In the genomic region with DNA sequence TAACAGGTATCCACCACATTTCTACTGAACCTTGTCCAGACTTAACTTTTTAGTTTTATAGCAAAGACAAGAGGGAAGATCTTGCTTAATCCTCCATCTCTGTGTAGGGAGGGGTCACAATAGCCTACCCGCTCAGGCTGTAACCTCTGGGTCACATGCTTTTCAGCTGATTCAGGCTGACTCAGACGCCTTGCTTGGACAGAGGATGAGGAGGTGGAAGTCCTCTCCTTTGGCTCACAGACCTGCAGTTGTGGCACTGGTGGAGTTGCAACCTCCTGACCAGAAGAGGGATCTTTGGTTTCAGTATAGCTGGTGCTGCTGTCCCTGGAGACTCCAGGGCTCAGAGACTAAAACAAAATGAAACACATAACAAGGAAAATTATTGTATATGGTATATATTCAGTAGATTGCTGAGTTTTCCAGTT, we compare ENCODE assay signal across 10 cellular contexts. TPM values are rescaled to one million over a fixed set of nuclear protein-coding genes. Genes with fewer than 3 reads are reported as not detected.
DNase-seq lines count a peak whose midpoint lies in the region; ATAC-seq, FAIRE-seq and TF ChIP-seq lines count a peak whose summit lies in the region.
"Had no signal": no experiment of that assay in that cellular context is flagged by ENCODE, and none has a peak within 500 bp of the region (broad histone marks: within the 10 kb centered on the region; RNA-seq: fewer than 3 reads in every experiment).

No MANE protein-coding gene starts in this region.

- RAD21 ChIA-PET in HCT116 (lab: Charles Lee; ENCODE audit: low non-redundant PET in 1 of 2, low total read pairs in 2 of 2, uncharacterized antibody in 2 of 2, unreplicated experiment in 2 of 2), result no interaction called here

- peaks cover 35% of the 10 kb centered on the region for H3K36me3 Mint-ChIP-seq in stimulated activated memory B cell treated with anti-CD40 and anti-IgM and Interleukin-4, amounts not matched to agents 10 μg/mL and 1 μg/mL and 100 μg/mL, for 72 hours

- no peaks in the 10 kb centered on the region for H3K9me2 ChIP-seq in HCT116 (ENCODE audit: insufficient read depth)

- peak overlapping the region; percentile 46; the same call in 1 of the 2 replicates for H3K27ac ChIP-seq in HCT116 (ENCODE audit: low read depth, low read length)
- H3K27ac ChIP-seq in K562 (ENCODE audit: extremely low read depth, low read depth, low read length), result peak overlapping the region; percentile 71

- TF ChIP-seq CTCF in HCT116 (IDR thresholded peaks at IDR 0.05 in 2 of 3, conservative IDR thresholded peaks at IDR 0.05 in 1 of 3; ENCODE audit: borderline replicate concordance in 1 of 3, insufficient read depth in 1 of 3, low read depth in 2 of 3, low read length in 2 of 3) (no peak), K562 (IDR thresholded peaks at IDR 0.05 in 2 of 3, conservative IDR thresholded peaks at IDR 0.05 in 1 of 3; ENCODE audit: insufficient read depth in 2 of 3, low read depth in 1 of 3, low read length in 3 of 3) (peak in 1 of 3 experiments; percentile 27; a peak in 1 of 6 replicates)

- H4K20me1 ChIP-seq in HCT116 (ENCODE audit: insufficient read depth) (no peaks in the 10 kb centered on the region), K562 (replicated peaks; ENCODE audit: control insufficient read depth, insufficient read depth, low read length) (no peaks in the 10 kb centered on the region)

- H3K27me3 ChIP-seq in HCT116 (ENCODE audit: insufficient read depth, low read length) (no peaks in the 10 kb centered on the region), K562 (ENCODE audit: control insufficient read depth in 2 of 2, insufficient read depth in 2 of 2, low read length in 2 of 2) (no peaks in the 10 kb centered on the region)

- H3K4me3 ChIP-seq in HCT116 (replicated peaks in 1 of 2; ENCODE audit: low read depth in 1 of 2, low read length in 2 of 2) (no peak overlapping the region), K562 (no peak overlapping the region)

- H3K4me1 Mint-ChIP-seq in stimulated activated memory B cell treated with anti-CD40 and anti-IgM and Interleukin-4, amounts not matched to agents 10 μg/mL and 1 μg/mL and 100 μg/mL, for 72 hours, result peaks cover 7% of the 10 kb centered on the region

- no peak for TF ChIP-seq RAD21 in HCT116 (IDR thresholded peaks at IDR 0.05; ENCODE audit: low read depth)
- peak in 1 of 2 experiments; percentile 48; a peak in 3 of 4 replicates for TF ChIP-seq RAD21 in K562 (CRISPR knock-in tag; conservative IDR thresholded peaks at IDR 0.05 in 1 of 2, IDR thresholded peaks at IDR 0.05 in 1 of 2)

- intact Hi-C loops in HCT116 (cut with micrococcal nuclease) (no loop called here), K562 (cut with micrococcal nuclease) (loop anchor here (2.0 kb wide), 1 partner anchor 16 kb away; a partner anchor contains a TSS)

- H3K27ac Mint-ChIP-seq in stimulated activated memory B cell treated with anti-CD40 and anti-IgM and Interleukin-4, amounts not matched to agents 10 μg/mL and 1 μg/mL and 100 μg/mL, for 72 hours, result peak overlapping the region; percentile 4

- no peaks in the 10 kb centered on the region for H3K9me3 ChIP-seq in HCT116 (ENCODE audit: control insufficient read depth in 1 of 2, insufficient read depth in 1 of 2, low read depth in 1 of 2, low read length in 2 of 2)
- H3K9me3 ChIP-seq in K562 (replicated peaks; ENCODE audit: control insufficient read depth, insufficient read depth, low read depth, low read length), result no peaks in the 10 kb centered on the region

- H3K4me2 ChIP-seq in HCT116 (ENCODE audit: low read length), result peak overlapping the region; percentile 45
- peak overlapping the region; percentile 42; the same call in 1 of the 2 replicates for H3K4me2 ChIP-seq in K562 (ENCODE audit: insufficient read depth, low read length)

- peak; percentile 62; the same call in 1 of the 2 replicates for TF ChIP-seq EP300 in K562 (IDR thresholded peaks at IDR 0.05; ENCODE audit: low read length)

- H3K9ac ChIP-seq in HCT116 (ENCODE audit: low read length) (peak overlapping the region; percentile 3), K562 (ENCODE audit: insufficient read depth in 1 of 2, low read depth in 2 of 2, low read length in 2 of 2) (peak overlapping the region; percentile 0 to 38; a peak in 3 of 4 replicates)

- H3K79me2 ChIP-seq in HCT116 (ENCODE audit: insufficient read depth, low read length) (peaks cover 21% of the 10 kb centered on the region; the same call in 1 of the 2 replicates), K562 (ENCODE audit: control insufficient read depth, insufficient read depth, low read length) (peaks cover 11% of the 10 kb centered on the region; the same call in 2 of the 3 replicates)

- H3K27me3 Mint-ChIP-seq in stimulated activated memory B cell treated with anti-CD40 and anti-IgM and Interleukin-4, amounts not matched to agents 10 μg/mL and 1 μg/mL and 100 μg/mL, for 72 hours, result no peaks in the 10 kb centered on the region

- H3K9me1 ChIP-seq in K562 (ENCODE audit: control insufficient read depth, insufficient read depth, low read length), result no peaks in the 10 kb centered on the region

- no peak overlapping the region for H2AFZ ChIP-seq in HCT116 (ENCODE audit: low read depth, low read length, poor library complexity, severe bottlenecking)
- no peak overlapping the region for H2AFZ ChIP-seq in K562 (ENCODE audit: low read depth, low read length)

- peak; percentile 93 for ATAC-seq in HCT116
- ATAC-seq in K562, result peak; percentile 99
- ATAC-seq in stimulated activated memory B cell treated with anti-CD40 and anti-IgM and Interleukin-4, amounts not matched to agents 10 μg/mL and 1 μg/mL and 100 μg/mL, for 72 hours, result peak; percentile 65
- no peak for ATAC-seq in GM21367 (IDR thresholded peaks at IDR 0.05; ENCODE audit: unreplicated experiment)
- ATAC-seq in GM18517 (IDR thresholded peaks at IDR 0.05; ENCODE audit: unreplicated experiment), result no peak
- no peak for ATAC-seq in GM18907 (IDR thresholded peaks at IDR 0.05; ENCODE audit: unreplicated experiment)

- DNase-seq in HCT116 (ENCODE audit: low read depth, low spot score), result no peak
- peak in 3 of 4 experiments; percentile 44 to 90 (median 74) for DNase-seq in K562 (ENCODE audit: extremely low read depth in 1 of 4, low spot score in 3 of 4)
- peak; percentile 93 for DNase-seq in islet precursor cell
- no peak for DNase-seq in T1000 (lab: John Stamatoyannopoulos, UW)
- DNase-seq: NCI-H524 had no signal

- BruUV-seq in HCT116 (replicated peaks; lab: Mats Ljungman, UMichigan) (no TSS peak), K562 (replicated peaks; lab: Mats Ljungman, UMichigan) (no TSS peak)

- in situ Hi-C loops in K562 (cut with MboI), result no loop called here

- WGBS in K562 (ENCODE audit: insufficient coverage, low coverage, missing lambda C conversion rate), result 4% methylated on average over 2 of the region's 2 CpGs

- peak; percentile 99 for FAIRE-seq in K562 (lab: Jason Lieb, UNC)

- H3K4me3 Mint-ChIP-seq in stimulated activated memory B cell treated with anti-CD40 and anti-IgM and Interleukin-4, amounts not matched to agents 10 μg/mL and 1 μg/mL and 100 μg/mL, for 72 hours, result no peak overlapping the region

- POLR2A ChIA-PET in HCT116 (lab: Charles Lee) (interaction anchor here (1.5 to 2.9 kb wide), 2 partner anchors 10 to 16 kb away, joined by 5 to 19 read pairs; a partner anchor contains a TSS), K562 (lab: Yijun Ruan, JAX) (interaction anchor here (0.6 to 5.1 kb wide), 7 partner anchors 10 to 194 kb away, joined by 3 to 34 read pairs (median 8); a partner anchor contains a TSS)

- H3K4me1 ChIP-seq in HCT116 (ENCODE audit: control insufficient read depth in 1 of 2, insufficient read depth in 2 of 2, low read length in 2 of 2) (peaks cover 13 to 42% of the 10 kb centered on the region in 2 experiments), K562 (replicated peaks in 1 of 2; ENCODE audit: control insufficient read depth in 2 of 2, insufficient read depth in 2 of 2, low read length in 2 of 2) (peaks cover 6 to 28% of the 10 kb centered on the region in 2 experiments; a peak in 3 of 5 replicates)

- H3K36me3 ChIP-seq in HCT116 (ENCODE audit: control insufficient read depth in 1 of 2, insufficient read depth in 2 of 2, low read length in 2 of 2) (peaks cover 66 to 67% of the 10 kb centered on the region in 2 experiments), K562 (ENCODE audit: control insufficient read depth, insufficient read depth, low read length) (peaks cover 97% of the 10 kb centered on the region)

- no peaks in the 10 kb centered on the region for H3K9me3 Mint-ChIP-seq in stimulated activated memory B cell treated with anti-CD40 and anti-IgM and Interleukin-4, amounts not matched to agents 10 μg/mL and 1 μg/mL and 100 μg/mL, for 72 hours

- no peak for TF ChIP-seq POLR2A in HCT116 (IDR thresholded peaks at IDR 0.05; ENCODE audit: borderline replicate concordance, extremely low read depth, insufficient read depth, insufficient read length)
- TF ChIP-seq POLR2A in K562 (conservative IDR thresholded peaks at IDR 0.05), result no peak

- CTCF ChIA-PET in HCT116 (lab: Charles Lee), result interaction anchor here (1.1 to 3.6 kb wide), 5 partner anchors 10 to 30 kb away, joined by 3 to 51 read pairs (median 21); a partner anchor contains a TSS
- CTCF ChIA-PET in K562 (lab: Yijun Ruan, JAX; ENCODE audit: low intra/inter-chr PET ratio), result interaction anchor here (0.5 to 3.2 kb wide), 3 partner anchors 10 to 708 kb away, joined by 3 to 25 read pairs (median 5); no protein-coding TSS in a partner anchor

RNA-seq across cellular contexts. Expression of a gene that starts 16.2 kb away (rescaled TPM):
- total RNA-seq in HCT116 (2021; ENCODE audit: unreplicated experiment), result 179 TPM
- polyA plus RNA-seq in HCT116 (2012), result 96.6 and 113 TPM in 2 replicates
- 555 and 556 TPM in 2 replicates for total RNA-seq in K562 (2011; cell fraction: chromatin; rRNA removed; ENCODE audit: low replicate concordance)
- 273 and 282 TPM in 2 replicates for total RNA-seq in K562 (2011; cell fraction: nucleolus; rRNA removed)
- total RNA-seq in K562 (2011; cell fraction: nucleoplasm; rRNA removed), result 463 and 596 TPM in 2 replicates
- 121 and 145 TPM in 2 replicates for total RNA-seq in K562 (2014; rRNA removed)
- total RNA-seq in K562 (2014; rRNA removed; fragmentation: Illumina TruSeq; extraction: Trizol), result 110 and 123 TPM in 2 replicates
- total RNA-seq in K562 (2015; rRNA removed; fragmentation: Illumina TruSeq; extraction: Trizol), result 141 and 147 TPM in 2 replicates
- 151 and 163 TPM in 2 replicates for total RNA-seq in K562 (2021)
- 129 and 157 TPM in 2 replicates for polyA plus RNA-seq in K562 (2011; rRNA removed)
- 70.8 and 83.1 TPM in 2 replicates for polyA plus RNA-seq in K562 (2011; cell fraction: cytosol; rRNA removed)
- 696 and 714 TPM in 2 replicates for polyA plus RNA-seq in K562 (2011; cell fraction: nucleus; rRNA removed)
- 121 and 135 TPM in 2 replicates for polyA plus RNA-seq in K562 (2012)
- 180 and 196 TPM in 2 replicates for polyA plus RNA-seq in K562 (2014; fragmentation: Illumina TruSeq; extraction: Trizol)
- 1 to 10 TPM; 5.0 TPM for polyA plus RNA-seq in K562 (2014; fragmentation: Nextera tagmentation; extraction: Ambion mirVana)
- polyA plus RNA-seq in K562 (2014; rRNA removed), result 156 and 184 TPM in 2 replicates
- polyA minus RNA-seq in K562 (2011; rRNA and poly(A)+ RNA removed), result 147 and 171 TPM in 2 replicates
- 77.6 and 81.5 TPM in 2 replicates for polyA minus RNA-seq in K562 (2011; cell fraction: cytosol; rRNA and poly(A)+ RNA removed)
- polyA minus RNA-seq in K562 (2011; cell fraction: nucleus; rRNA and poly(A)+ RNA removed), result 198 and 296 TPM in 2 replicates

RNA-seq across cellular contexts. Expression of a gene that starts 16.6 kb away (rescaled TPM):
- total RNA-seq in HCT116 (2021; ENCODE audit: unreplicated experiment) (46.8 TPM), K562 (2014; rRNA removed) (36.7 and 38.1 TPM in 2 replicates), K562 (2014; rRNA removed; fragmentation: Illumina TruSeq; extraction: Trizol) (61.2 and 68.8 TPM in 2 replicates), K562 (2015; rRNA removed; fragmentation: Illumina TruSeq; extraction: Trizol) (44.1 and 44.7 TPM in 2 replicates), K562 (2021) (46.0 and 47.6 TPM in 2 replicates)
- 46.4 and 55.3 TPM in 2 replicates for polyA plus RNA-seq in HCT116 (2012)
- total RNA-seq in K562 (2011; cell fraction: chromatin; rRNA removed; ENCODE audit: low replicate concordance), result 25.2 and 42.1 TPM in 2 replicates
- total RNA-seq in K562 (2011; cell fraction: nucleolus; rRNA removed), result 42.1 and 47.4 TPM in 2 replicates
- 29.2 and 32.1 TPM in 2 replicates for total RNA-seq in K562 (2011; cell fraction: nucleoplasm; rRNA removed)
- polyA plus RNA-seq in K562 (2011; rRNA removed) (82.0 and 84.8 TPM in 2 replicates), K562 (2014; fragmentation: Illumina TruSeq; extraction: Trizol) (37.9 and 39.3 TPM in 2 replicates), K562 (2014; fragmentation: Nextera tagmentation; extraction: Ambion mirVana) (100 to 1,000 TPM; 249 to 251 TPM), K562 (2014; rRNA removed) (48.5 and 51.8 TPM in 2 replicates)
- 79.2 and 90.6 TPM in 2 replicates for polyA plus RNA-seq in K562 (2011; cell fraction: cytosol; rRNA removed)
- polyA plus RNA-seq in K562 (2011; cell fraction: nucleus; rRNA removed), result 90.4 and 124 TPM in 2 replicates
- 41.6 and 66.7 TPM in 2 replicates for polyA plus RNA-seq in K562 (2012)
- 61.4 and 78.9 TPM in 2 replicates for polyA minus RNA-seq in K562 (2011; rRNA and poly(A)+ RNA removed)
- 13.7 and 28.6 TPM in 2 replicates for polyA minus RNA-seq in K562 (2011; cell fraction: cytosol; rRNA and poly(A)+ RNA removed)
- 7.8 and 20.5 TPM in 2 replicates for polyA minus RNA-seq in K562 (2011; cell fraction: nucleus; rRNA and poly(A)+ RNA removed)

RNA-seq across cellular contexts. Expression of a gene that starts 21.4 kb away (rescaled TPM):
- total RNA-seq in HCT116 (2021; ENCODE audit: unreplicated experiment) (19.3 TPM), K562 (2014; rRNA removed) (4.9 and 6.6 TPM in 2 replicates), K562 (2014; rRNA removed; fragmentation: Illumina TruSeq; extraction: Trizol) (2.4 and 3.0 TPM in 2 replicates), K562 (2015; rRNA removed; fragmentation: Illumina TruSeq; extraction: Trizol) (3.6 and 4.0 TPM in 2 replicates), K562 (2021) (11.1 and 12.8 TPM in 2 replicates)
- polyA plus RNA-seq in HCT116 (2012), result 10.7 and 11.9 TPM in 2 replicates
- total RNA-seq in K562 (2011; cell fraction: chromatin; rRNA removed; ENCODE audit: low replicate concordance), result 31.5 and 72.4 TPM in 2 replicates
- total RNA-seq in K562 (2011; cell fraction: nucleolus; rRNA removed), result 45.5 and 46.5 TPM in 2 replicates
- 33.9 and 37.3 TPM in 2 replicates for total RNA-seq in K562 (2011; cell fraction: nucleoplasm; rRNA removed)
- polyA plus RNA-seq in K562 (2011; rRNA removed) (6.5 and 11.1 TPM in 2 replicates), K562 (2014; fragmentation: Illumina TruSeq; extraction: Trizol) (8.1 and 9.2 TPM in 2 replicates), K562 (2014; fragmentation: Nextera tagmentation; extraction: Ambion mirVana) (under 1 TPM; 0.04 to 0.10 TPM), K562 (2014; rRNA removed) (15.5 and 16.2 TPM in 2 replicates)
- 10.1 and 17.2 TPM in 2 replicates for polyA plus RNA-seq in K562 (2011; cell fraction: cytosol; rRNA removed)
- polyA plus RNA-seq in K562 (2011; cell fraction: nucleus; rRNA removed), result 66.1 and 112 TPM in 2 replicates
- polyA plus RNA-seq in K562 (2012), result 7.5 and 9.6 TPM in 2 replicates
- 3.6 and 5.3 TPM in 2 replicates for polyA minus RNA-seq in K562 (2011; rRNA and poly(A)+ RNA removed)
- polyA minus RNA-seq in K562 (2011; cell fraction: cytosol; rRNA and poly(A)+ RNA removed), result 4.9 and 7.6 TPM in 2 replicates
- polyA minus RNA-seq in K562 (2011; cell fraction: nucleus; rRNA and poly(A)+ RNA removed), result 8.7 and 10.5 TPM in 2 replicates

RNA-seq across cellular contexts. Expression of a gene that starts 26.1 kb away (rescaled TPM):
- not detected for total RNA-seq in HCT116 (2021; ENCODE audit: unreplicated experiment)
- polyA plus RNA-seq in HCT116 (2012), result not detected in 2 replicates
- total RNA-seq in K562 (2011; cell fraction: chromatin; rRNA removed; ENCODE audit: low replicate concordance), result not detected in 2 replicates
- not detected in 2 replicates for total RNA-seq in K562 (2011; cell fraction: nucleolus; rRNA removed)
- not detected in 2 replicates for total RNA-seq in K562 (2011; cell fraction: nucleoplasm; rRNA removed)
- not detected in 2 replicates for total RNA-seq in K562 (2014; rRNA removed)
- not detected in 2 replicates for total RNA-seq in K562 (2014; rRNA removed; fragmentation: Illumina TruSeq; extraction: Trizol)
- total RNA-seq in K562 (2015; rRNA removed; fragmentation: Illumina TruSeq; extraction: Trizol), result not detected in 2 replicates
- total RNA-seq in K562 (2021), result not detected in 2 replicates
- not detected in 2 replicates for polyA plus RNA-seq in K562 (2011; rRNA removed)
- polyA plus RNA-seq in K562 (2011; cell fraction: cytosol; rRNA removed), result not detected in 2 replicates
- not detected in 2 replicates for polyA plus RNA-seq in K562 (2011; cell fraction: nucleus; rRNA removed)
- polyA plus RNA-seq in K562 (2012), result not detected in 2 replicates
- not detected in 2 replicates for polyA plus RNA-seq in K562 (2014; fragmentation: Illumina TruSeq; extraction: Trizol)
- not detected for polyA plus RNA-seq in K562 (2014; fragmentation: Nextera tagmentation; extraction: Ambion mirVana)
- polyA plus RNA-seq in K562 (2014; rRNA removed), result not detected in 2 replicates
- not detected in 2 replicates for polyA minus RNA-seq in K562 (2011; rRNA and poly(A)+ RNA removed)
- not detected in 2 replicates for polyA minus RNA-seq in K562 (2011; cell fraction: cytosol; rRNA and poly(A)+ RNA removed)
- not detected in 2 replicates for polyA minus RNA-seq in K562 (2011; cell fraction: nucleus; rRNA and poly(A)+ RNA removed)

RNA-seq across cellular contexts. Expression of a gene that starts 36.7 kb away (rescaled TPM):
- not detected for total RNA-seq in HCT116 (2021; ENCODE audit: unreplicated experiment)
- not detected in 2 replicates for polyA plus RNA-seq in HCT116 (2012)
- not detected in 2 replicates for total RNA-seq in K562 (2011; cell fraction: chromatin; rRNA removed; ENCODE audit: low replicate concordance)
- 0.17 TPM in 1 of 2 replicates, not detected in the other for total RNA-seq in K562 (2011; cell fraction: nucleolus; rRNA removed)
- total RNA-seq in K562 (2011; cell fraction: nucleoplasm; rRNA removed), result not detected in 2 replicates
- not detected in 2 replicates for total RNA-seq in K562 (2014; rRNA removed)
- total RNA-seq in K562 (2014; rRNA removed; fragmentation: Illumina TruSeq; extraction: Trizol), result not detected in 2 replicates
- total RNA-seq in K562 (2015; rRNA removed; fragmentation: Illumina TruSeq; extraction: Trizol), result not detected in 2 replicates
- not detected in 2 replicates for total RNA-seq in K562 (2021)
- polyA plus RNA-seq in K562 (2011; rRNA removed), result not detected in 2 replicates
- 0.06 TPM in 1 of 2 replicates, not detected in the other for polyA plus RNA-seq in K562 (2011; cell fraction: cytosol; rRNA removed)
- polyA plus RNA-seq in K562 (2011; cell fraction: nucleus; rRNA removed), result not detected in 2 replicates
- not detected in 2 replicates for polyA plus RNA-seq in K562 (2012)
- not detected in 2 replicates for polyA plus RNA-seq in K562 (2014; fragmentation: Illumina TruSeq; extraction: Trizol)
- polyA plus RNA-seq in K562 (2014; fragmentation: Nextera tagmentation; extraction: Ambion mirVana), result not detected
- not detected in 2 replicates for polyA plus RNA-seq in K562 (2014; rRNA removed)
- not detected in 2 replicates for polyA minus RNA-seq in K562 (2011; rRNA and poly(A)+ RNA removed)
- not detected in 2 replicates for polyA minus RNA-seq in K562 (2011; cell fraction: cytosol; rRNA and poly(A)+ RNA removed)
- not detected in 2 replicates for polyA minus RNA-seq in K562 (2011; cell fraction: nucleus; rRNA and poly(A)+ RNA removed)
- polyA plus RNA-seq: adipose tissue had no signal

Comparison
In these comparisons a context has a peak if more than half of its experiments do, and no peak if none do; other contexts are left out.
1. ATAC-seq: peak in HCT116 (single experiment), K562 (single experiment) and stimulated activated memory B cell treated with anti-CD40 and anti-IgM and Interleukin-4, amounts not matched to agents 10 μg/mL and 1 μg/mL and 100 μg/mL, for 72 hours (single experiment); none in GM21367 (single experiment), GM18517 (single experiment) and GM18907 (single experiment).
2. DNase-seq: peak in K562 (3 of 4) and islet precursor cell (single experiment); none in HCT116 (single experiment) and T1000 (single experiment).